ENCODE assay signal across 12 cellular contexts in the genomic region with DNA sequence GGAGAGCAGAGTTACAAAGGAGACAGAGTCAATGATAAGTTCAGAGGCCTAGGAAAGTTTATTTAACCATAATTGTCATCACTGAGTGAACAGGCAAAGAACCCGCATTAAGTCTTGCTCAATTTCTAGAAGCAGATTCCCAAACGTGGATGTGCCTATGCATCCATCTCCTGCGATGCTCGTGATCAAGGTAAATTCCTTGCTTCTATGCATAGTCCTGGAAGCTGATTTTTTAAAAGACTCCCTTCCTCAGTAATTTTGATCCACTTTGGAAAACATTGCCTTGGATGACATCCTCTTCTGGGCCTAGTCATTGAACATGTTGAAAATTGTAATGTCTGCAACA.
DNase-seq lines count a peak whose midpoint lies in the region; ATAC-seq, FAIRE-seq and TF ChIP-seq lines count a peak whose summit lies in the region.
"Had no signal": no experiment of that assay in that cellular context is flagged by ENCODE, and none has a peak within 500 bp of the region (broad histone marks: within the 10 kb centered on the region; RNA-seq: fewer than 3 reads in every experiment).

No MANE protein-coding gene starts in this region.

- peaks cover 58 to 63% of the 10 kb centered on the region in 2 donors for H3K4me1 Mint-ChIP-seq in natural killer cell treated with Interleukin-12 subunit alpha and Interleukin-12 subunit beta and Interleukin-15 and Interleukin-18, amount 100 ng/mL, for 72 hours (ENCODE audit: low read depth in 2 of 2)
- H3K4me1 Mint-ChIP-seq in natural killer cell = peaks cover 0 to 7% of the 10 kb centered on the region in 2 donors

- H3K9me3 ChIP-seq in colonic mucosa = no peaks in the 10 kb centered on the region
- H3K9me3 ChIP-seq in neuron (ENCODE audit: low read length) = no peaks in the 10 kb centered on the region
- H3K9me3 ChIP-seq: ovary had no signal

- no peak overlapping the region for H3K9ac ChIP-seq in colonic mucosa (ENCODE audit: low read depth in 2 of 2, low read length in 2 of 2)

- peak overlapping the region; percentile 46 for H3K27ac ChIP-seq in colonic mucosa
- H3K27ac ChIP-seq: ovary had no signal

- peaks cover 6% of the 10 kb centered on the region for H3K36me3 Mint-ChIP-seq in natural killer cell treated with Interleukin-12 subunit alpha and Interleukin-12 subunit beta and Interleukin-15 and Interleukin-18, amount 100 ng/mL, for 72 hours
- no peaks in the 10 kb centered on the region for H3K36me3 Mint-ChIP-seq in natural killer cell

- no peaks in the 10 kb centered on the region for H3K9me3 Mint-ChIP-seq in natural killer cell treated with Interleukin-12 subunit alpha and Interleukin-12 subunit beta and Interleukin-15 and Interleukin-18, amount 100 ng/mL, for 72 hours
- no peaks in the 10 kb centered on the region for H3K9me3 Mint-ChIP-seq in natural killer cell

- H3K4me3 Mint-ChIP-seq in natural killer cell treated with Interleukin-12 subunit alpha and Interleukin-12 subunit beta and Interleukin-15 and Interleukin-18, amount 100 ng/mL, for 72 hours = peak overlapping the region; percentile 50
- no peak overlapping the region for H3K4me3 Mint-ChIP-seq in natural killer cell
- H3K4me3 Mint-ChIP-seq: activated CD8-positive, alpha-beta T cell treated with anti-CD3 and anti-CD28 coated beads for 36 hours had no signal

- DNase-seq in natural killer cell treated with Interleukin-12 subunit alpha and Interleukin-12 subunit beta and Interleukin-15 and Interleukin-18, amount 100 ng/mL, for 72 hours (ENCODE audit: low spot score) = no peak
- DNase-seq in natural killer cell = no peak
- no peak for DNase-seq in colonic mucosa
- DNase-seq in GM20000 (ENCODE audit: low spot score) = no peak
- no peak for DNase-seq in frontal cortex (ENCODE audit: low spot score in 2 of 2)
- DNase-seq: C1 segment of cervical spinal cord had no signal

- intact Hi-C loops in natural killer cell (cut with micrococcal nuclease) = no loop called here
- intact Hi-C loops in colonic mucosa (cut with DNase I) = no loop called here

- TF ChIP-seq CTCF in natural killer cell (IDR thresholded peaks at IDR 0.05) (no peak), colonic mucosa (IDR thresholded peaks at IDR 0.05) (no peak), GM20000 (IDR thresholded peaks at IDR 0.05; ENCODE audit: extremely low read depth, missing control alignments) (no peak)

- H3K4me3 ChIP-seq in colonic mucosa (no peak overlapping the region), neuron (ENCODE audit: low read length) (no peak overlapping the region)
- H3K4me3 ChIP-seq: ovary had no signal

- no peaks in the 10 kb centered on the region for H3K36me3 ChIP-seq in colonic mucosa
- H3K36me3 ChIP-seq in neuron (ENCODE audit: insufficient read depth, low read length) = no peaks in the 10 kb centered on the region
- H3K36me3 ChIP-seq: ovary had no signal

- no peak for FAIRE-seq in frontal cortex (lab: Jason Lieb, UNC)
- FAIRE-seq: endometrium had no signal

- no peak for ATAC-seq in natural killer cell treated with Interleukin-12 subunit alpha and Interleukin-12 subunit beta and Interleukin-15 and Interleukin-18, amount 100 ng/mL, for 72 hours
- ATAC-seq in natural killer cell (no peak), HG02884 (IDR thresholded peaks at IDR 0.05; ENCODE audit: unreplicated experiment) (no peak), GM21390 (IDR thresholded peaks at IDR 0.05; ENCODE audit: unreplicated experiment) (no peak)

- H2AFZ ChIP-seq in neuron (ENCODE audit: low read depth, low read length) = peak overlapping the region; percentile 79

- H3K4me1 ChIP-seq in colonic mucosa (no peaks in the 10 kb centered on the region), neuron (ENCODE audit: insufficient read depth, low read length) (peaks cover 5% of the 10 kb centered on the region)

- H3K27ac Mint-ChIP-seq in natural killer cell treated with Interleukin-12 subunit alpha and Interleukin-12 subunit beta and Interleukin-15 and Interleukin-18, amount 100 ng/mL, for 72 hours = peak overlapping the region; percentile 80 to 89
- no peak overlapping the region for H3K27ac Mint-ChIP-seq in natural killer cell

- H3K27me3 Mint-ChIP-seq in natural killer cell treated with Interleukin-12 subunit alpha and Interleukin-12 subunit beta and Interleukin-15 and Interleukin-18, amount 100 ng/mL, for 72 hours = no peaks in the 10 kb centered on the region
- H3K27me3 Mint-ChIP-seq in natural killer cell (ENCODE audit: low read depth in 2 of 2) = no peaks in the 10 kb centered on the region
- H3K27me3 Mint-ChIP-seq: activated CD8-positive, alpha-beta T cell treated with anti-CD3 and anti-CD28 coated beads for 36 hours had no signal

- H3K27me3 ChIP-seq in colonic mucosa = no peaks in the 10 kb centered on the region
- no peaks in the 10 kb centered on the region for H3K27me3 ChIP-seq in neuron (ENCODE audit: insufficient read depth, low read length)
- H3K27me3 ChIP-seq: ovary had no signal

Comparison
In these comparisons a context has a peak if more than half of its experiments do, and no peak if none do; other contexts are left out.
1. H3K27ac Mint-ChIP-seq: peak in natural killer cell treated with Interleukin-12 subunit alpha and Interleukin-12 subunit beta and Interleukin-15 and Interleukin-18, amount 100 ng/mL, for 72 hours (2 of 2); none in natural killer cell (0 of 2).